1 cellular context compared by ENCODE assay signal in genomic region chr1:184492543-184492942, GRCh38.
TF ChIP-seq lines count a peak whose summit lies in the region.

No MANE protein-coding gene starts in this region.

TF ChIP-seq in IMR-90, 13 proteins besides CTCF, POLR2A, EP300 and RAD21 (continued from another document):
- TF ChIP-seq, protein P1, sequence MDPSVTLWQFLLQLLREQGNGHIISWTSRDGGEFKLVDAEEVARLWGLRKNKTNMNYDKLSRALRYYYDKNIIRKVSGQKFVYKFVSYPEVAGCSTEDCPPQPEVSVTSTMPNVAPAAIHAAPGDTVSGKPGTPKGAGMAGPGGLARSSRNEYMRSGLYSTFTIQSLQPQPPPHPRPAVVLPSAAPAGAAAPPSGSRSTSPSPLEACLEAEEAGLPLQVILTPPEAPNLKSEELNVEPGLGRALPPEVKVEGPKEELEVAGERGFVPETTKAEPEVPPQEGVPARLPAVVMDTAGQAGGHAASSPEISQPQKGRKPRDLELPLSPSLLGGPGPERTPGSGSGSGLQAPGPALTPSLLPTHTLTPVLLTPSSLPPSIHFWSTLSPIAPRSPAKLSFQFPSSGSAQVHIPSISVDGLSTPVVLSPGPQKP (IDR thresholded peaks at IDR 0.05; ENCODE audit: borderline replicate concordance, low read depth, low read length): no peak
